8 cellular contexts compared by ENCODE assay signal in genomic region chr19:37218592-37218935, GRCh38. TPM values are rescaled to one million over a fixed set of nuclear protein-coding genes. Genes with fewer than 3 reads are reported as not detected.
A peak's percentile ranks its signal among the peaks of the same experiment; 100 is the strongest.
DNase-seq lines count a peak whose midpoint lies in the region; ATAC-seq and TF ChIP-seq lines count a peak whose summit lies in the region.

No MANE protein-coding gene starts in this region.

- H3K4me1 Mint-ChIP-seq in activated B cell treated with CpG ODN at 0.5 μM for 24 hours (peaks cover 26% of the 10 kb centered on the region), glutamatergic neuron (ENCODE audit: low read depth, unreplicated experiment) (peaks cover 6% of the 10 kb centered on the region)

- H3K4me1 ChIP-seq in sigmoid colon, result peaks cover 0 to 16% (median 11%) of the 10 kb centered on the region in 4 donors

- H3K9me3 Mint-ChIP-seq in activated B cell treated with CpG ODN at 0.5 μM for 24 hours (peaks cover 3% of the 10 kb centered on the region), glutamatergic neuron (ENCODE audit: unreplicated experiment) (peaks cover 6% of the 10 kb centered on the region)

- POLR2A ChIA-PET in activated B cell treated with CpG ODN at 0.5 μM for 24 hours (lab: Charles Lee), result interaction anchor here (1.7 kb wide), 1 partner anchor 141 kb away, joined by 12 read pairs; the partner anchor contains the start of gene ZNF420

- ATAC-seq in activated B cell treated with CpG ODN at 0.5 μM for 24 hours (ENCODE audit: low read depth), result no peak

- 10 to 22% methylated on average over 6 of the region's 6 CpGs for WGBS in sigmoid colon, 2 donors

- H3K27me3 Mint-ChIP-seq in activated B cell treated with CpG ODN at 0.5 μM for 24 hours (no peaks in the 10 kb centered on the region), glutamatergic neuron (ENCODE audit: unreplicated experiment) (peaks cover 6% of the 10 kb centered on the region)

- H3K9me3 ChIP-seq in sigmoid colon, result no peaks in the 10 kb centered on the region

- CTCF ChIA-PET in activated B cell treated with CpG ODN at 0.5 μM for 24 hours (lab: Charles Lee), result no interaction called here

- no peak for TF ChIP-seq POLR2A in sigmoid colon (IDR thresholded peaks at IDR 0.05)

- H3K4me3 Mint-ChIP-seq in activated B cell treated with CpG ODN at 0.5 μM for 24 hours, result peak overlapping the region; percentile 98
- H3K4me3 Mint-ChIP-seq in glutamatergic neuron (ENCODE audit: unreplicated experiment), result peak overlapping the region; percentile 98

- H3K4me3 ChIP-seq in sigmoid colon, result peak overlapping the region; percentile 71 to 91 (median 82)

- no peak for TF ChIP-seq EP300 in sigmoid colon (IDR thresholded peaks at IDR 0.05)

- DNase-seq in NCI-H82 (lab: John Stamatoyannopoulos, UW) (peak; percentile 6), NCI-H82 treated with DMSO at 0.1 percent for 48 hours (lab: John Stamatoyannopoulos, UW; ENCODE audit: unreplicated experiment) (no peak), activated B cell treated with CpG ODN at 0.5 μM for 24 hours (no peak), glutamatergic neuron (no peak), sigmoid colon (no peak), cortex of kidney (lab: John Stamatoyannopoulos, UW) (no peak), D341Med (ENCODE audit: low spot score) (no peak), NCI-H1048 (lab: John Stamatoyannopoulos, UW) (no peak)

- intact Hi-C loops in activated B cell treated with CpG ODN at 0.5 μM for 24 hours (cut with micrococcal nuclease), result loop anchor here (1.0 to 10.0 kb wide), 11 partner anchors 8 to 1004 kb away; partner anchors contain the start of genes ZFP30, ZNF146, ZNF260 and ZNF527
- intact Hi-C loops in sigmoid colon (cut with DNase I), result loop anchor here (2.0 to 10.0 kb wide), 4 partner anchors 46 to 436 kb away; partner anchors contain the start of genes ZFP30, ZNF568, ZNF585A and ZNF793

- peaks cover 0 to 29% (median 10%) of the 10 kb centered on the region in 4 donors for H3K36me3 ChIP-seq in sigmoid colon

- peak overlapping the region; percentile 86 to 95 (median 93) for H3K27ac ChIP-seq in sigmoid colon

- peak overlapping the region; percentile 99 for H3K27ac Mint-ChIP-seq in activated B cell treated with CpG ODN at 0.5 μM for 24 hours
- peak overlapping the region; percentile 99 for H3K27ac Mint-ChIP-seq in glutamatergic neuron (ENCODE audit: unreplicated experiment)

- no peaks in the 10 kb centered on the region for H3K27me3 ChIP-seq in sigmoid colon

- H3K36me3 Mint-ChIP-seq in activated B cell treated with CpG ODN at 0.5 μM for 24 hours (ENCODE audit: low read depth), result peaks cover 42% of the 10 kb centered on the region
- no peaks in the 10 kb centered on the region for H3K36me3 Mint-ChIP-seq in glutamatergic neuron (ENCODE audit: unreplicated experiment)

- no peak for TF ChIP-seq CTCF in activated B cell treated with CpG ODN at 0.5 μM for 24 hours (IDR thresholded peaks at IDR 0.05)
- TF ChIP-seq CTCF in glutamatergic neuron (IDR thresholded peaks at IDR 0.05; ENCODE audit: partially characterized antibody, unreplicated experiment), result no peak
- no peak for TF ChIP-seq CTCF in sigmoid colon (IDR thresholded peaks at IDR 0.05)

RNA-seq across cellular contexts. Expression of gene ZNF383, which starts 0.6 kb away (rescaled TPM):
- 19.9 and 25.5 TPM in 2 replicates for total RNA-seq in activated B cell treated with CpG ODN at 0.5 μM for 24 hours
- 10.1 TPM for total RNA-seq in glutamatergic neuron (ENCODE audit: unreplicated experiment)
- 10 to 100 TPM; 10.9 to 19.7 (median 13.0) TPM for total RNA-seq in sigmoid colon
- 1 to 10 TPM; 1.8 to 4.4 (median 2.8) TPM for polyA plus RNA-seq in sigmoid colon

RNA-seq across cellular contexts. Expression of gene ZNF585B, which starts 8.2 kb away (rescaled TPM):
- total RNA-seq in activated B cell treated with CpG ODN at 0.5 μM for 24 hours (17.5 and 18.9 TPM in 2 replicates), glutamatergic neuron (ENCODE audit: unreplicated experiment) (10.2 TPM), sigmoid colon (10 to 100 TPM; 18.6 to 31.4 (median 21.4) TPM)
- 1 to 10 TPM; 2.4 to 7.4 (median 3.9) TPM for polyA plus RNA-seq in sigmoid colon

RNA-seq across cellular contexts. Expression of gene ZNF585A, which starts 46.1 kb away (rescaled TPM):
- total RNA-seq in activated B cell treated with CpG ODN at 0.5 μM for 24 hours, result 14.4 and 17.0 TPM in 2 replicates
- total RNA-seq in glutamatergic neuron (ENCODE audit: unreplicated experiment), result 12.5 TPM
- 10 to 100 TPM in 1 of 4 donors, 1 to 10 TPM in 3; 3.9 to 13.7 (median 7.1) TPM for total RNA-seq in sigmoid colon
- polyA plus RNA-seq in sigmoid colon, result 10 to 100 TPM; 12.6 to 33.3 (median 28.2) TPM
